Comparison of ENCODE assay signal across 1 cellular context in the genomic region with DNA sequence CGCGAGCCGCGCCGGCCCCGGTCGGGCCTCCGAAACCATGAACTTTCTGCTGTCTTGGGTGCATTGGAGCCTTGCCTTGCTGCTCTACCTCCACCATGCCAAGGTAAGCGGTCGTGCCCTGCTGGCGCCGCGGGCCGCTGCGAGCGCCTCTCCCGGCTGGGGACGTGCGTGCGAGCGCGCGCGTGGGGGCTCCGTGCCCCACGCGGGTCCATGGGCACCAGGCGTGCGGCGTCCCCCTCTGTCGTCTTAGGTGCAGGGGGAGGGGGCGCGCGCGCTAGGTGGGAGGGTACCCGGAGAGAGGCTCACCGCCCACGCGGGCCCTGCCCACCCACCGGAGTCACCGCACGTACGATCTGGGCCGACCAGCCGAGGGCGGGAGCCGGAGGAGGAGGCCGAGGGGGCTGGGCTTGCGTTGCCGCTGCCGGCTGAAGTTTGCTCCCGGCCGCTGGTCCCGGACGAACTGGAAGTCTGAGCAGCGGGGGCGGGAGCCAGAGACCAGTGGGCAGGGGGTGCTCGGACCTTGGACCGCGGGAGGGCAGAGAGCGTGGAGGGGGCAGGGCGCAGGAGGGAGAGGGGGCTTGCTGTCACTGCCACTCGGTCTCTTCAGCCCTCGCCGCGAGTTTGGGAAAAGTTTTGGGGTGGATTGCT.
TF ChIP-seq lines count a peak whose summit lies in the region.

No MANE protein-coding gene starts in this region.

TF ChIP-seq in HepG2, 621 proteins besides CTCF, POLR2A, EP300 and RAD21 (continued from another document and continues in another):
- 0 out of 2 replicates have a peak, but pooled peaks have one; percentile 68 for TF ChIP-seq ZBTB49 (CRISPR knock-in tag; IDR thresholded peaks at IDR 0.05; ENCODE audit: borderline replicate concordance)
- peak; percentile 94; the same call in 1 of the 2 replicates for TF ChIP-seq AHR (CRISPR knock-in tag; IDR thresholded peaks at IDR 0.05)
- peak; percentile 66; the same call in 1 of the 2 replicates for TF ChIP-seq NR2C2 (CRISPR knock-in tag; IDR thresholded peaks at IDR 0.05; ENCODE audit: borderline replicate concordance)
- TF ChIP-seq, protein P1, sequence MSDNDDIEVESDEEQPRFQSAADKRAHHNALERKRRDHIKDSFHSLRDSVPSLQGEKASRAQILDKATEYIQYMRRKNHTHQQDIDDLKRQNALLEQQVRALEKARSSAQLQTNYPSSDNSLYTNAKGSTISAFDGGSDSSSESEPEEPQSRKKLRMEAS (IDR thresholded peaks at IDR 0.05), result no peak
- no peak for TF ChIP-seq CHD2 (IDR thresholded peaks at IDR 0.05; ENCODE audit: low read depth, low read length)
- TF ChIP-seq, protein P2, sequence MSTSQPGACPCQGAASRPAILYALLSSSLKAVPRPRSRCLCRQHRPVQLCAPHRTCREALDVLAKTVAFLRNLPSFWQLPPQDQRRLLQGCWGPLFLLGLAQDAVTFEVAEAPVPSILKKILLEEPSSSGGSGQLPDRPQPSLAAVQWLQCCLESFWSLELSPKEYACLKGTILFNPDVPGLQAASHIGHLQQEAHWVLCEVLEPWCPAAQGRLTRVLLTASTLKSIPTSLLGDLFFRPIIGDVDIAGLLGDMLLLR (CRISPR knock-in tag; IDR thresholded peaks at IDR 0.05), result peak; percentile 72; the same call in 1 of the 2 replicates
- TF ChIP-seq PRMT3 (CRISPR knock-in tag; IDR thresholded peaks at IDR 0.05; ENCODE audit: borderline replicate concordance, low read depth), result no peak
- no peak for TF ChIP-seq GLI4 (CRISPR knock-in tag; IDR thresholded peaks at IDR 0.05; ENCODE audit: borderline replicate concordance)
- TF ChIP-seq MZF1 (CRISPR knock-in tag; IDR thresholded peaks at IDR 0.05; ENCODE audit: borderline replicate concordance), result no peak
- TF ChIP-seq GATAD2A (CRISPR knock-in tag; IDR thresholded peaks at IDR 0.05), result peak; percentile 63
- peak; percentile 36; the same call in 1 of the 2 replicates for TF ChIP-seq KMT2B (CRISPR knock-in tag; IDR thresholded peaks at IDR 0.05)
- peak; percentile 59 for TF ChIP-seq ZNF777 (CRISPR knock-in tag; IDR thresholded peaks at IDR 0.05)
- TF ChIP-seq, protein P3, sequence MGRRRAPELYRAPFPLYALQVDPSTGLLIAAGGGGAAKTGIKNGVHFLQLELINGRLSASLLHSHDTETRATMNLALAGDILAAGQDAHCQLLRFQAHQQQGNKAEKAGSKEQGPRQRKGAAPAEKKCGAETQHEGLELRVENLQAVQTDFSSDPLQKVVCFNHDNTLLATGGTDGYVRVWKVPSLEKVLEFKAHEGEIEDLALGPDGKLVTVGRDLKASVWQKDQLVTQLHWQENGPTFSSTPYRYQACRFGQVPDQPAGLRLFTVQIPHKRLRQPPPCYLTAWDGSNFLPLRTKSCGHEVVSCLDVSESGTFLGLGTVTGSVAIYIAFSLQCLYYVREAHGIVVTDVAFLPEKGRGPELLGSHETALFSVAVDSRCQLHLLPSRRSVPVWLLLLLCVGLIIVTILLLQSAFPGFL (CRISPR knock-in tag; IDR thresholded peaks at IDR 0.05), result no peak
- TF ChIP-seq ZNF570 (CRISPR knock-in tag; IDR thresholded peaks at IDR 0.05; ENCODE audit: borderline replicate concordance), result no peak
- peak; percentile 42; the same call in 1 of the 2 replicates for TF ChIP-seq JUND (CRISPR knock-in tag; IDR thresholded peaks at IDR 0.05)
- peak; percentile 74; the same call in 1 of the 2 replicates for TF ChIP-seq CCDC6 (CRISPR knock-in tag; IDR thresholded peaks at IDR 0.05)
- TF ChIP-seq SAFB2 (CRISPR knock-in tag; IDR thresholded peaks at IDR 0.05; ENCODE audit: borderline replicate concordance, low read depth), result peak; percentile 92; the same call in 1 of the 2 replicates
- TF ChIP-seq PLSCR1 (CRISPR knock-in tag; IDR thresholded peaks at IDR 0.05; ENCODE audit: borderline replicate concordance), result no peak
- no peak for TF ChIP-seq ATF6 (CRISPR knock-in tag; conservative IDR thresholded peaks at IDR 0.05)
- TF ChIP-seq SETDB1 (CRISPR knock-in tag; IDR thresholded peaks at IDR 0.05; ENCODE audit: borderline replicate concordance), result no peak
- TF ChIP-seq ZHX2 (IDR thresholded peaks at IDR 0.05; ENCODE audit: low read depth), result no peak
- peak; percentile 42; the same call in 1 of the 2 replicates for TF ChIP-seq ZHX2 (CRISPR knock-in tag; IDR thresholded peaks at IDR 0.05; ENCODE audit: borderline replicate concordance)
- no peak for TF ChIP-seq KDM6A (CRISPR knock-in tag; IDR thresholded peaks at IDR 0.05; ENCODE audit: low read depth)
- TF ChIP-seq, protein P4, sequence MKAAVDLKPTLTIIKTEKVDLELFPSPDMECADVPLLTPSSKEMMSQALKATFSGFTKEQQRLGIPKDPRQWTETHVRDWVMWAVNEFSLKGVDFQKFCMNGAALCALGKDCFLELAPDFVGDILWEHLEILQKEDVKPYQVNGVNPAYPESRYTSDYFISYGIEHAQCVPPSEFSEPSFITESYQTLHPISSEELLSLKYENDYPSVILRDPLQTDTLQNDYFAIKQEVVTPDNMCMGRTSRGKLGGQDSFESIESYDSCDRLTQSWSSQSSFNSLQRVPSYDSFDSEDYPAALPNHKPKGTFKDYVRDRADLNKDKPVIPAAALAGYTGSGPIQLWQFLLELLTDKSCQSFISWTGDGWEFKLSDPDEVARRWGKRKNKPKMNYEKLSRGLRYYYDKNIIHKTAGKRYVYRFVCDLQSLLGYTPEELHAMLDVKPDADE (CRISPR knock-in tag; IDR thresholded peaks at IDR 0.05), result 0 out of 2 replicates have a peak, but pooled peaks have one; percentile 23
- peak; percentile 78; the same call in 1 of the 2 replicates for TF ChIP-seq ZNF788 (CRISPR knock-in tag; IDR thresholded peaks at IDR 0.05; ENCODE audit: borderline replicate concordance)
- TF ChIP-seq HNF1A (IDR thresholded peaks at IDR 0.05; ENCODE audit: low read depth), result no peak
- TF ChIP-seq HNF1A (CRISPR knock-in tag; IDR thresholded peaks at IDR 0.05; ENCODE audit: borderline replicate concordance), result peak; percentile 68
- TF ChIP-seq, protein P5, sequence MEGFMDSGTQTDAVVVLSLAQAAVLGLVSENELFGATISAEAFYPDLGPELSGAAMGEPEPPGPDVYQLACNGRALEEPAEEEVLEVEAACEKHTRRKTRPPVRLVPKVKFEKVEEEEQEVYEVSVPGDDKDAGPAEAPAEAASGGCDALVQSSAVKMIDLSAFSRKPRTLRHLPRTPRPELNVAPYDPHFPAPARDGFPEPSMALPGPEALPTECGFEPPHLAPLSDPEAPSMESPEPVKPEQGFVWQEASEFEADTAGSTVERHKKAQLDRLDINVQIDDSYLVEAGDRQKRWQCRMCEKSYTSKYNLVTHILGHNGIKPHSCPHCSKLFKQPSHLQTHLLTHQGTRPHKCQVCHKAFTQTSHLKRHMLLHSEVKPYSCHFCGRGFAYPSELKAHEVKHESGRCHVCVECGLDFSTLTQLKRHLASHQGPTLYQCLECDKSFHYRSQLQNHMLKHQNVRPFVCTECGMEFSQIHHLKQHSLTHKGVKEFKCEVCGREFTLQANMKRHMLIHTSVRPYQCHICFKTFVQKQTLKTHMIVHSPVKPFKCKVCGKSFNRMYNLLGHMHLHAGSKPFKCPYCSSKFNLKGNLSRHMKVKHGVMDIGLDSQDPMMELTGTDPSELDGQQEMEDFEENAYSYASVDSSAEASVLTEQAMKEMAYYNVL (CRISPR knock-in tag; IDR thresholded peaks at IDR 0.05; ENCODE audit: borderline replicate concordance), result peak; percentile 82
